ENCODE assay signal across 33 cellular contexts in the genomic region with DNA sequence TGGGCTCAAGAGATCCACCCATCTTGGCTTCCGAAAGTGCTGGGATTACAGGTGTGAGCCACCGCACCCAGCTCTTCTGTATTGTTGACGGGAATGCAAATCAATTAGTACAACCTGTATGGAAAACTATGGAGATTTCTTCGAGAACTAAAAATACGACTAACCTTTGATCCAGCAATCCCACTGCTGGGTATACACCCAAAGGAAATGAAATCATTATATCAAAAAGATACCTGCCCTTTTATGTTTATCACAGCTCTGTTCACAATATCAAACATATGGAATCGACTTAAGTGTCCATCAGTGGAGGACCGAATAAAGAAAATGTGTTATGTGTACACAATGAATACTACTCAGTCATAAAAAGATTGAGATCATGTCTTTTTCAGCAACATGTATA.
"Had no signal": no experiment of that assay in that cellular context is flagged by ENCODE, and none has a peak within 500 bp of the region (broad histone marks: within the 10 kb centered on the region; RNA-seq: fewer than 3 reads in every experiment).

No MANE protein-coding gene starts in this region.

- H3K9me3 ChIP-seq: adrenal gland, ascending aorta, body of pancreas, breast epithelium had no signal

- FAIRE-seq: astrocyte, bronchial epithelial cell had no signal

- DNase-seq: activated effector memory CD4-positive, alpha-beta T cell treated with anti-CD3 and anti-CD28 coated beads, Interleukin-2, amount 50 U/mL, for 16 hours; activated effector memory CD4-positive, alpha-beta T cell treated with Interleukin-2 at 50 U/mL for 16 hours; activated gamma-delta T cell treated with Interleukin-2 at 50 U/mL for 16 hours; activated naive CD4-positive, alpha-beta T cell; activated naive CD4-positive, alpha-beta T cell treated with anti-CD3 and anti-CD28 coated beads for 36 hours; activated naive CD4-positive, alpha-beta T cell treated with anti-CD3 and anti-CD28 coated beads, Interleukin-2, amount 10 ng/mL, durations not matched to agents 7 days and 5 days; activated naive CD4-positive, alpha-beta T cell treated with anti-CD3 and anti-CD28 coated beads, Interleukin-2, amount 50 U/mL, for 16 hours; activated naive CD8-positive, alpha-beta T cell treated with anti-CD3 and anti-CD28 coated beads for 36 hours; activated naive CD8-positive, alpha-beta T cell treated with anti-CD3 and anti-CD28 coated beads, Interleukin-2, amount 10 ng/mL, durations not matched to agents 7 days and 5 days; activated naive CD8-positive, alpha-beta T cell treated with anti-CD3 and anti-CD28 coated beads, Interleukin-2, amount 50 U/mL, for 24 hours; activated T-cell treated with anti-CD3 and anti-CD28 coated beads for 4 hours; activated T-cell treated with anti-CD3 and anti-CD28 coated beads, Interleukin-2, amount 50 U/mL, for 1 hour; activated T-cell treated with anti-CD3 and anti-CD28 coated beads, Interleukin-2, amount 50 U/mL, for 24 hours; activated T-cell treated with anti-CD3 and anti-CD28 coated beads, Interleukin-2, amount 50 U/mL, for 4 hours; activated T-cell treated with anti-CD3 and anti-CD28 coated beads, Interleukin-2, amount 50 U/mL, for 48 hours; activated T-cell treated with anti-CD3 and anti-CD28 coated beads, Interleukin-2, amount 50 U/mL, for 72 hours; adrenal gland; amniotic stem cell; amygdala; anterior cingulate cortex; aorta; body of pancreas; brain microvascular endothelial cell; caudate nucleus; central memory CD4-positive, alpha-beta T cell; cerebellar nuclear complex had no signal

- H3K4me3 ChIP-seq: adrenal gland, ascending aorta, body of pancreas, breast epithelium, cardiac muscle cell had no signal

- H3K36me3 ChIP-seq: adrenal gland, ascending aorta, brain microvascular endothelial cell, breast epithelium had no signal

- H3K4me1 ChIP-seq: adrenal gland, ascending aorta, body of pancreas, breast epithelium had no signal

- ATAC-seq: activated naive CD4-positive, alpha-beta T cell treated with anti-CD3 and anti-CD28 coated beads, Interleukin-2, amount 50 U/mL, for 72 hours; activated naive CD8-positive, alpha-beta T cell treated with anti-CD3 and anti-CD28 coated beads, Interleukin-2, amount 50 U/mL, for 24 hours; activated T-cell treated with anti-CD3 and anti-CD28 coated beads, Interleukin-2, amount 50 U/mL, for 4 hours; activated T-cell treated with anti-CD3 and anti-CD28 coated beads, Interleukin-2, amount 50 U/mL, for 72 hours; activated T-helper 17 cell treated with anti-CD3 and anti-CD28 coated beads, Interleukin-2, amount 50 U/mL, for 72 hours; body of pancreas had no signal

- H3K27me3 ChIP-seq: adrenal gland, ascending aorta, body of pancreas, brain microvascular endothelial cell, breast epithelium, cardiac muscle cell had no signal

- H3K27ac ChIP-seq: adrenal gland, ascending aorta, body of pancreas, brain microvascular endothelial cell, breast epithelium, cardiac muscle cell had no signal
